6 cellular contexts compared by ENCODE assay signal in genomic region chr6:135304883-135305282, GRCh38.
"Had no signal": no experiment of that assay in that cellular context is flagged by ENCODE, and none has a peak within 500 bp of the region (broad histone marks: within the 10 kb centered on the region; RNA-seq: fewer than 3 reads in every experiment).

No MANE protein-coding gene starts in this region.

- DNase-seq: GDM1, GF-D8 had no signal

- ATAC-seq: GM12878 had no signal

- H3K4me3 ChIP-seq: GM12878 had no signal

- FAIRE-seq: G401.6, GM12878, GM18507, GM19239 had no signal
